ENCODE assay signal across 18 cellular contexts in genomic region chr11:93392862-93393261, GRCh38.
DNase-seq lines count a peak whose midpoint lies in the region; ATAC-seq and TF ChIP-seq lines count a peak whose summit lies in the region.
"Had no signal": no experiment of that assay in that cellular context is flagged by ENCODE, and none has a peak within 500 bp of the region (broad histone marks: within the 10 kb centered on the region; RNA-seq: fewer than 3 reads in every experiment).

No MANE protein-coding gene starts in this region.

- H3K9me3 Mint-ChIP-seq in GM23338 = no peaks in the 10 kb centered on the region
- H3K9me3 Mint-ChIP-seq: CD8-positive, alpha-beta T cell; HFFc6; T-cell had no signal

- DNase-seq in GM23338 (ENCODE audit: low spot score) (no peak), NCI-H226 (peak; percentile 19), dedifferentiated amniotic fluid mesenchymal stem cell (ENCODE audit: extremely low spot score) (peak; percentile 12), sciatic nerve (ENCODE audit: low spot score) (no peak), H7 (no peak), Kasumi-1 (lab: John Stamatoyannopoulos, UW) (no peak), EL (no peak)
- DNase-seq: BE2C; CD8-positive, alpha-beta T cell; DND-41; HFFc6; MM.1S; NCI-H1436 treated with DMSO at 0.1 percent for 48 hours; NCI-H2081 treated with DMSO at 0.1 percent for 48 hours; NCI-H2227 treated with DMSO at 0.1 percent for 48 hours; NCI-H526; T-cell had no signal

- no peaks in the 10 kb centered on the region for H3F3A ChIP-seq in GM23338 (replicated peaks; ENCODE audit: low read depth)

- H3K27ac Mint-ChIP-seq in GM23338 = peak overlapping the region; percentile 42; the same call in 1 of the 2 replicates
- H3K27ac Mint-ChIP-seq: CD8-positive, alpha-beta T cell; HFFc6; T-cell had no signal

- H3K4me3 Mint-ChIP-seq in GM23338 = no peak overlapping the region
- H3K4me3 Mint-ChIP-seq: CD8-positive, alpha-beta T cell; HFFc6; T-cell had no signal

- H3K79me2 ChIP-seq in GM23338 (replicated peaks; ENCODE audit: insufficient read depth) = no peaks in the 10 kb centered on the region

- H3K27me3 Mint-ChIP-seq in GM23338 (ENCODE audit: insufficient read depth, low read depth, poor library complexity) = peaks cover 5% of the 10 kb centered on the region

- H3K4me1 ChIP-seq in GM23338 (ENCODE audit: insufficient read depth) = peaks cover 47% of the 10 kb centered on the region
- H3K4me1 ChIP-seq: BE2C had no signal

- H3K4me1 Mint-ChIP-seq in GM23338 = peaks cover 45% of the 10 kb centered on the region
- H3K4me1 Mint-ChIP-seq: T-cell had no signal

- no peaks in the 10 kb centered on the region for H3K36me3 Mint-ChIP-seq in GM23338 (ENCODE audit: low read depth)
- H3K36me3 Mint-ChIP-seq: CD8-positive, alpha-beta T cell; T-cell had no signal

- no peak for TF ChIP-seq CTCF in GM23338 (conservative IDR thresholded peaks at IDR 0.05; ENCODE audit: low read depth in 2 of 2)

- H3K4me2 ChIP-seq in GM23338 = no peak overlapping the region
- H3K4me2 ChIP-seq: KMS-11 had no signal

- intact Hi-C loops in sciatic nerve (cut with DNase I) = no loop called here

- H4K20me1 ChIP-seq in GM23338 (replicated peaks; ENCODE audit: insufficient read depth) = no peaks in the 10 kb centered on the region

- ATAC-seq in GM23338 = peak; percentile 84
- ATAC-seq in sciatic nerve = peak; percentile 48
- ATAC-seq: CD8-positive, alpha-beta T cell; T-cell had no signal

- H3K27me3 ChIP-seq in GM23338 (ENCODE audit: insufficient read depth) = no peaks in the 10 kb centered on the region
- no peaks in the 10 kb centered on the region for H3K27me3 ChIP-seq in H7 (ENCODE audit: control insufficient read depth, insufficient read depth, low read length)
- H3K27me3 ChIP-seq: BE2C had no signal

- no peak overlapping the region for H3K4me3 ChIP-seq in GM23338
- H3K4me3 ChIP-seq in H7 (ENCODE audit: insufficient read depth, low read depth, low read length) = no peak overlapping the region

- no peak overlapping the region for H2AFZ ChIP-seq in GM23338

- no peak overlapping the region for H3K27ac ChIP-seq in GM23338 (ENCODE audit: low read depth)
- H3K27ac ChIP-seq: KMS-11 had no signal

- no peaks in the 10 kb centered on the region for H3K36me3 ChIP-seq in GM23338 (ENCODE audit: insufficient read depth)
- no peaks in the 10 kb centered on the region for H3K36me3 ChIP-seq in H7 (replicated peaks; ENCODE audit: control insufficient read depth, insufficient read depth, low read length)
- H3K36me3 ChIP-seq: BE2C had no signal

- H3K9me2 ChIP-seq in GM23338 (ENCODE audit: insufficient read depth) = no peaks in the 10 kb centered on the region

TF ChIP-seq in GM23338, 12 proteins besides CTCF, POLR2A, EP300 and RAD21 (continues in another document):
- TF ChIP-seq REST (IDR thresholded peaks at IDR 0.05; ENCODE audit: unreplicated experiment) = no peak
- TF ChIP-seq ZNF114 (CRISPR knock-in tag; IDR thresholded peaks at IDR 0.05) = no peak
- no peak for TF ChIP-seq JUNB (IDR thresholded peaks at IDR 0.05; ENCODE audit: unreplicated experiment)
- TF ChIP-seq ETS1 (IDR thresholded peaks at IDR 0.05) = no peak
- TF ChIP-seq NANOG (IDR thresholded peaks at IDR 0.05; ENCODE audit: borderline replicate concordance) = no peak
- TF ChIP-seq EZH2 (IDR thresholded peaks at IDR 0.05; ENCODE audit: low read depth, unreplicated experiment) = no peak
- TF ChIP-seq ZNF331 (CRISPR knock-in tag; IDR thresholded peaks at IDR 0.05; ENCODE audit: low read depth) = no peak
- TF ChIP-seq POLR2AphosphoS5 (IDR thresholded peaks at IDR 0.05; ENCODE audit: low read depth) = no peak
- TF ChIP-seq EZH2phosphoT487 (IDR thresholded peaks at IDR 0.05; ENCODE audit: unreplicated experiment) = no peak

Comparison
In these comparisons a context has a peak if more than half of its experiments do, and no peak if none do; other contexts are left out.
1. DNase-seq: peak in NCI-H226 (single experiment) and dedifferentiated amniotic fluid mesenchymal stem cell (single experiment); none in GM23338 (single experiment), sciatic nerve (single experiment), H7 (single experiment), Kasumi-1 (0 of 2) and EL (single experiment).